Comparison of ENCODE assay signal across 1 cellular context in the genomic region with DNA sequence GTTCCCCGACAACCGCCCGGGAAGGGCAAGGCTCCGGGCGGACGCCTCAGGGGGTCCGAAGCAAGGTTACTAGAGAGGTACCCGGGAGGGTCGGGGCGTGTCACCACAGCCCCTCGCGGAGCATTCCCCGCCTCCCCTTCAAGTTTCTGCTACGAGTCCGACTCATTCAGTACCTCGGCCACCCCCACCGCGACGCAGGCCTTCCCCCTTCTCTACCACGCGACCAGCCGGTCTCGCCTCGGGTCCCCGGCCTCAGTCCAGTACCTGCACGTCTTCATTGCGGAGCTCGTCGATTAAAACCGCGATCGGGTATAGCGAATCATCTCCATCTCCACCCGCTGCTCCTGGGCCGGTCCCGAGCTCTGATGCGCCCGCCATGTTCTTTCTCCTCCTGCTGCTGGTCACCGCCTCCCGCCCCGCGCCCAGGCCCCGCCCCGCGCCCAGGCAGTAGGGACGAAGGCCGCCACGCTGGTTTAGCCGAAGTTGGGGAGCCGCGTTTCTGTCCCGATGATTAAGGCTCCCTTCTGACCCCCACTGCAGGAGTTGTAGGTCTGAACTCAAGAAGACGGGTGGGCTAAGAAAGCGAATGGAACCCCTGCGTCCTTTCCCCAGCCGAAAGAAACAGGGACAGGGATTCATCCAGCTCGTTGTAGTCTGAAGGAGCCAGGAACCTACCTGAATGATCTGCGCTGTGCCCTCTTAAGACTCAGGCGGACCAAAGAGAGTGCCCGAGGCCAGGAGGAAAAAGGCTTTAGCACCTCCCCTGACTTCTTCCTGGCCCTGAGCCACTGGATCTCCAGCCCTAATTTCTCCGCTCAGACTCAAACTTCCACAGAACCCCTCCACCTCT.
TF ChIP-seq lines count a peak whose summit lies in the region.

A gene (minus strand): TSS at position 406 of the 850 bp plus-strand sequence. CDS start 28 bp downstream, at position 378.

TF ChIP-seq in HEK293, 187 proteins besides CTCF, POLR2A, EP300 and RAD21 (continued from another document and continues in another):
- TF ChIP-seq ZNF660 (tag by site-specific recombination; IDR thresholded peaks at IDR 0.05) = no peak
- TF ChIP-seq MEIS1 (CRISPR knock-in tag; IDR thresholded peaks at IDR 0.05; ENCODE audit: borderline replicate concordance) = no peak
- TF ChIP-seq ZNF354C (tag by site-specific recombination; IDR thresholded peaks at IDR 0.05; ENCODE audit: borderline replicate concordance, low read depth) = no peak
- TF ChIP-seq ZSCAN23 (tag by site-specific recombination; IDR thresholded peaks at IDR 0.05) = no peak
- TF ChIP-seq GLI2 (tag by site-specific recombination; IDR thresholded peaks at IDR 0.05; ENCODE audit: borderline replicate concordance, low read depth) = no peak
- no peak for TF ChIP-seq ZNF423 (tag by site-specific recombination; IDR thresholded peaks at IDR 0.05)
- no peak for TF ChIP-seq ZNF510 (tag by site-specific recombination; IDR thresholded peaks at IDR 0.05; ENCODE audit: insufficient replicate concordance)
- TF ChIP-seq ZNF157 (tag by site-specific recombination; IDR thresholded peaks at IDR 0.05) = no peak
- TF ChIP-seq ZNF76 (tag by site-specific recombination; IDR thresholded peaks at IDR 0.05; ENCODE audit: borderline replicate concordance, low read depth) = peak; percentile 27; the same call in 1 of the 2 replicates
- no peak for TF ChIP-seq GFI1B (tag by site-specific recombination; IDR thresholded peaks at IDR 0.05)
- TF ChIP-seq HOXC10 (CRISPR knock-in tag; IDR thresholded peaks at IDR 0.05) = no peak
- TF ChIP-seq, protein P1, sequence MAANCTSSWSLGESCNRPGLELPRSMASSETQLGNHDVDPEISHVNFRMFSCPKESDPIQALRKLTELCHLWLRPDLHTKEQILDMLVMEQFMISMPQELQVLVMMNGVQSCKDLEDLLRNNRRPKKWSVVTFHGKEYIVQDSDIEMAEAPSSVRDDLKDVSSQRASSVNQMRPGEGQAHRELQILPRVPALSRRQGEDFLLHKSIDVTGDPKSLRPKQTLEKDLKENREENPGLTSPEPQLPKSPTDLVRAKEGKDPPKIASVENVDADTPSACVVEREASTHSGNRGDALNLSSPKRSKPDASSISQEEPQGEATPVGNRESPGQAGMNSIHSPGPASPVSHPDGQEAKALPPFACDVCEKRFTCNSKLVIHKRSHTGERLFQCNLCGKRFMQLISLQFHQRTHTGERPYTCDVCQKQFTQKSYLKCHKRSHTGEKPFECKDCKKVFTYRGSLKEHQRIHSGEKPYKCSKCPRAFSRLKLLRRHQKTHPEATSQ (tag by site-specific recombination; IDR thresholded peaks at IDR 0.05) = no peak
- TF ChIP-seq ZNF544 (tag by site-specific recombination; IDR thresholded peaks at IDR 0.05) = no peak
- no peak for TF ChIP-seq ZNF121 (tag by site-specific recombination; IDR thresholded peaks at IDR 0.05)
- no peak for TF ChIP-seq ZNF426 (tag by site-specific recombination; IDR thresholded peaks at IDR 0.05)
- peak; percentile 90 for TF ChIP-seq ZBTB20 (tag by site-specific recombination; IDR thresholded peaks at IDR 0.05)
- no peak for TF ChIP-seq ZNF629 (tag by site-specific recombination; IDR thresholded peaks at IDR 0.05)
- TF ChIP-seq ZNF48 (tag by site-specific recombination; IDR thresholded peaks at IDR 0.05) = no peak
- TF ChIP-seq, protein P2, sequence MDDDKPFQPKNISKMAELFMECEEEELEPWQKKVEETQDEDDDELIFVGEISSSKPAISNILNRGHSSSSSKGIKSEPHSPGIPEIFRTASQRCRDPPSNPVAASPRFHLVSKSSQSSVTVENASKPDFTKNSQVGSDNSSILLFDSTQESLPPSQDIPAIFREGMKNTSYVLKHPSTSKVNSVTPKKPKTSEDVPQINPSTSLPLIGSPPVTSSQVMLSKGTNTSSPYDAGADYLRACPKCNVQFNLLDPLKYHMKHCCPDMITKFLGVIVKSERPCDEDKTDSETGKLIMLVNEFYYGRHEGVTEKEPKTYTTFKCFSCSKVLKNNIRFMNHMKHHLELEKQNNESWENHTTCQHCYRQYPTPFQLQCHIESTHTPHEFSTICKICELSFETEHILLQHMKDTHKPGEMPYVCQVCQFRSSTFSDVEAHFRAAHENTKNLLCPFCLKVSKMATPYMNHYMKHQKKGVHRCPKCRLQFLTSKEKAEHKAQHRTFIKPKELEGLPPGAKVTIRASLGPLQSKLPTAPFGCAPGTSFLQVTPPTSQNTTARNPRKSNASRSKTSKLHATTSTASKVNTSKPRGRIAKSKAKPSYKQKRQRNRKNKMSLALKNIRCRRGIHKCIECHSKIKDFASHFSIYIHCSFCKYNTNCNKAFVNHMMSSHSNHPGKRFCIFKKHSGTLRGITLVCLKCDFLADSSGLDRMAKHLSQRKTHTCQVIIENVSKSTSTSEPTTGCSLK (tag by site-specific recombination; IDR thresholded peaks at IDR 0.05) = no peak
- TF ChIP-seq ZNF146 (tag by site-specific recombination; IDR thresholded peaks at IDR 0.05) = no peak
- TF ChIP-seq, protein P3, sequence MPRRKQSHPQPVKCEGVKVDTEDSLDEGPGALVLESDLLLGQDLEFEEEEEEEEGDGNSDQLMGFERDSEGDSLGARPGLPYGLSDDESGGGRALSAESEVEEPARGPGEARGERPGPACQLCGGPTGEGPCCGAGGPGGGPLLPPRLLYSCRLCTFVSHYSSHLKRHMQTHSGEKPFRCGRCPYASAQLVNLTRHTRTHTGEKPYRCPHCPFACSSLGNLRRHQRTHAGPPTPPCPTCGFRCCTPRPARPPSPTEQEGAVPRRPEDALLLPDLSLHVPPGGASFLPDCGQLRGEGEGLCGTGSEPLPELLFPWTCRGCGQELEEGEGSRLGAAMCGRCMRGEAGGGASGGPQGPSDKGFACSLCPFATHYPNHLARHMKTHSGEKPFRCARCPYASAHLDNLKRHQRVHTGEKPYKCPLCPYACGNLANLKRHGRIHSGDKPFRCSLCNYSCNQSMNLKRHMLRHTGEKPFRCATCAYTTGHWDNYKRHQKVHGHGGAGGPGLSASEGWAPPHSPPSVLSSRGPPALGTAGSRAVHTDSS (tag by site-specific recombination; IDR thresholded peaks at IDR 0.05) = no peak
- no peak for TF ChIP-seq ZNF843 (tag by site-specific recombination; IDR thresholded peaks at IDR 0.05)
- TF ChIP-seq ZNF558 (tag by site-specific recombination; IDR thresholded peaks at IDR 0.05) = no peak
- no peak for TF ChIP-seq SCRT2 (tag by site-specific recombination; IDR thresholded peaks at IDR 0.05)
- TF ChIP-seq SP3 (tag by site-specific recombination; IDR thresholded peaks at IDR 0.05) = peak; percentile 79
- no peak for TF ChIP-seq ZNF274 (IDR thresholded peaks at IDR 0.05; ENCODE audit: low read length)
- TF ChIP-seq ZNF274 (tag by site-specific recombination; IDR thresholded peaks at IDR 0.05; ENCODE audit: borderline replicate concordance) = no peak
- TF ChIP-seq, protein P4, sequence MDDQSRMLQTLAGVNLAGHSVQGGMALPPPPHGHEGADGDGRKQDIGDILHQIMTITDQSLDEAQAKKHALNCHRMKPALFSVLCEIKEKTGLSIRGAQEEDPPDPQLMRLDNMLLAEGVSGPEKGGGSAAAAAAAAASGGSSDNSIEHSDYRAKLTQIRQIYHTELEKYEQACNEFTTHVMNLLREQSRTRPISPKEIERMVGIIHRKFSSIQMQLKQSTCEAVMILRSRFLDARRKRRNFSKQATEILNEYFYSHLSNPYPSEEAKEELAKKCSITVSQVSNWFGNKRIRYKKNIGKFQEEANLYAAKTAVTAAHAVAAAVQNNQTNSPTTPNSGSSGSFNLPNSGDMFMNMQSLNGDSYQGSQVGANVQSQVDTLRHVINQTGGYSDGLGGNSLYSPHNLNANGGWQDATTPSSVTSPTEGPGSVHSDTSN (CRISPR knock-in tag; IDR thresholded peaks at IDR 0.05) = peak; percentile 61; the same call in 1 of the 2 replicates
- no peak for TF ChIP-seq ZNF292 (tag by site-specific recombination; IDR thresholded peaks at IDR 0.05; ENCODE audit: borderline replicate concordance, low read depth)
- no peak for TF ChIP-seq ZNF785 (tag by site-specific recombination; IDR thresholded peaks at IDR 0.05)
- TF ChIP-seq ZNF626 (tag by site-specific recombination; IDR thresholded peaks at IDR 0.05) = no peak
- TF ChIP-seq YY2 (tag by site-specific recombination; IDR thresholded peaks at IDR 0.05) = peak; percentile 39; the same call in 1 of the 2 replicates
- no peak for TF ChIP-seq ZNF2 (tag by site-specific recombination; IDR thresholded peaks at IDR 0.05)
- TF ChIP-seq ZNF239 (tag by site-specific recombination; IDR thresholded peaks at IDR 0.05) = no peak
- no peak for TF ChIP-seq ZNF707 (tag by site-specific recombination; IDR thresholded peaks at IDR 0.05)
- no peak for TF ChIP-seq ZNF530 (tag by site-specific recombination; IDR thresholded peaks at IDR 0.05; ENCODE audit: low read depth)
- TF ChIP-seq ZNF768 (tag by site-specific recombination; IDR thresholded peaks at IDR 0.05) = no peak
- TF ChIP-seq ZNF600 (tag by site-specific recombination; IDR thresholded peaks at IDR 0.05) = 0 out of 2 replicates have a peak, but pooled peaks have one; percentile 10
- TF ChIP-seq KLF10 (tag by site-specific recombination; IDR thresholded peaks at IDR 0.05) = no peak
- 0 out of 2 replicates have a peak, but pooled peaks have one; percentile 32 for TF ChIP-seq ZEB2 (tag by site-specific recombination; IDR thresholded peaks at IDR 0.05)
- TF ChIP-seq, protein P5, sequence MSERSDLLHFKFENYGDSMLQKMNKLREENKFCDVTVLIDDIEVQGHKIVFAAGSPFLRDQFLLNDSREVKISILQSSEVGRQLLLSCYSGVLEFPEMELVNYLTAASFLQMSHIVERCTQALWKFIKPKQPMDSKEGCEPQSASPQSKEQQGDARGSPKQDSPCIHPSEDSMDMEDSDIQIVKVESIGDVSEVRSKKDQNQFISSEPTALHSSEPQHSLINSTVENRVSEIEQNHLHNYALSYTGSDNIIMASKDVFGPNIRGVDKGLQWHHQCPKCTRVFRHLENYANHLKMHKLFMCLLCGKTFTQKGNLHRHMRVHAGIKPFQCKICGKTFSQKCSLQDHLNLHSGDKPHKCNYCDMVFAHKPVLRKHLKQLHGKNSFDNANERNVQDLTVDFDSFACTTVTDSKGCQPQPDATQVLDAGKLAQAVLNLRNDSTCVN (tag by site-specific recombination; optimal IDR thresholded peaks at IDR 0.05) = peak; percentile 45
- TF ChIP-seq, protein P6, sequence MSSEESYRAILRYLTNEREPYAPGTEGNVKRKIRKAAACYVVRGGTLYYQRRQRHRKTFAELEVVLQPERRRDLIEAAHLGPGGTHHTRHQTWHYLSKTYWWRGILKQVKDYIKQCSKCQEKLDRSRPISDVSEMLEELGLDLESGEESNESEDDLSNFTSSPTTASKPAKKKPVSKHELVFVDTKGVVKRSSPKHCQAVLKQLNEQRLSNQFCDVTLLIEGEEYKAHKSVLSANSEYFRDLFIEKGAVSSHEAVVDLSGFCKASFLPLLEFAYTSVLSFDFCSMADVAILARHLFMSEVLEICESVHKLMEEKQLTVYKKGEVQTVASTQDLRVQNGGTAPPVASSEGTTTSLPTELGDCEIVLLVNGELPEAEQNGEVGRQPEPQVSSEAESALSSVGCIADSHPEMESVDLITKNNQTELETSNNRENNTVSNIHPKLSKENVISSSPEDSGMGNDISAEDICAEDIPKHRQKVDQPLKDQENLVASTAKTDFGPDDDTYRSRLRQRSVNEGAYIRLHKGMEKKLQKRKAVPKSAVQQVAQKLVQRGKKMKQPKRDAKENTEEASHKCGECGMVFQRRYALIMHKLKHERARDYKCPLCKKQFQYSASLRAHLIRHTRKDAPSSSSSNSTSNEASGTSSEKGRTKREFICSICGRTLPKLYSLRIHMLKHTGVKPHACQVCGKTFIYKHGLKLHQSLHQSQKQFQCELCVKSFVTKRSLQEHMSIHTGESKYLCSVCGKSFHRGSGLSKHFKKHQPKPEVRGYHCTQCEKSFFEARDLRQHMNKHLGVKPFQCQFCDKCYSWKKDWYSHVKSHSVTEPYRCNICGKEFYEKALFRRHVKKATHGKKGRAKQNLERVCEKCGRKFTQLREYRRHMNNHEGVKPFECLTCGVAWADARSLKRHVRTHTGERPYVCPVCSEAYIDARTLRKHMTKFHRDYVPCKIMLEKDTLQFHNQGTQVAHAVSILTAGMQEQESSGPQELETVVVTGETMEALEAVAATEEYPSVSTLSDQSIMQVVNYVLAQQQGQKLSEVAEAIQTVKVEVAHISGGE (tag by site-specific recombination; conservative IDR thresholded peaks at IDR 0.05; ENCODE audit: low read depth) = peak; percentile 27; the same call in 1 of the 2 replicates
- TF ChIP-seq ZNF366 (tag by site-specific recombination; conservative IDR thresholded peaks at IDR 0.05) = no peak
- 0 out of 2 replicates have a peak, but pooled peaks have one; percentile 15 for TF ChIP-seq ZNF561 (tag by site-specific recombination; IDR thresholded peaks at IDR 0.05; ENCODE audit: borderline replicate concordance)
- TF ChIP-seq, protein P7, sequence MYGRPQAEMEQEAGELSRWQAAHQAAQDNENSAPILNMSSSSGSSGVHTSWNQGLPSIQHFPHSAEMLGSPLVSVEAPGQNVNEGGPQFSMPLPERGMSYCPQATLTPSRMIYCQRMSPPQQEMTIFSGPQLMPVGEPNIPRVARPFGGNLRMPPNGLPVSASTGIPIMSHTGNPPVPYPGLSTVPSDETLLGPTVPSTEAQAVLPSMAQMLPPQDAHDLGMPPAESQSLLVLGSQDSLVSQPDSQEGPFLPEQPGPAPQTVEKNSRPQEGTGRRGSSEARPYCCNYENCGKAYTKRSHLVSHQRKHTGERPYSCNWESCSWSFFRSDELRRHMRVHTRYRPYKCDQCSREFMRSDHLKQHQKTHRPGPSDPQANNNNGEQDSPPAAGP (tag by site-specific recombination; IDR thresholded peaks at IDR 0.05) = peak; percentile 47; the same call in 1 of the 2 replicates
- TF ChIP-seq, protein P8, sequence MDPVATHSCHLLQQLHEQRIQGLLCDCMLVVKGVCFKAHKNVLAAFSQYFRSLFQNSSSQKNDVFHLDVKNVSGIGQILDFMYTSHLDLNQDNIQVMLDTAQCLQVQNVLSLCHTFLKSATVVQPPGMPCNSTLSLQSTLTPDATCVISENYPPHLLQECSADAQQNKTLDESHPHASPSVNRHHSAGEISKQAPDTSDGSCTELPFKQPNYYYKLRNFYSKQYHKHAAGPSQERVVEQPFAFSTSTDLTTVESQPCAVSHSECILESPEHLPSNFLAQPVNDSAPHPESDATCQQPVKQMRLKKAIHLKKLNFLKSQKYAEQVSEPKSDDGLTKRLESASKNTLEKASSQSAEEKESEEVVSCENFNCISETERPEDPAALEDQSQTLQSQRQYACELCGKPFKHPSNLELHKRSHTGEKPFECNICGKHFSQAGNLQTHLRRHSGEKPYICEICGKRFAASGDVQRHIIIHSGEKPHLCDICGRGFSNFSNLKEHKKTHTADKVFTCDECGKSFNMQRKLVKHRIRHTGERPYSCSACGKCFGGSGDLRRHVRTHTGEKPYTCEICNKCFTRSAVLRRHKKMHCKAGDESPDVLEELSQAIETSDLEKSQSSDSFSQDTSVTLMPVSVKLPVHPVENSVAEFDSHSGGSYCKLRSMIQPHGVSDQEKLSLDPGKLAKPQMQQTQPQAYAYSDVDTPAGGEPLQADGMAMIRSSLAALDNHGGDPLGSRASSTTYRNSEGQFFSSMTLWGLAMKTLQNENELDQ (tag by site-specific recombination; IDR thresholded peaks at IDR 0.05; ENCODE audit: low read depth) = no peak
